In the genomic region with DNA sequence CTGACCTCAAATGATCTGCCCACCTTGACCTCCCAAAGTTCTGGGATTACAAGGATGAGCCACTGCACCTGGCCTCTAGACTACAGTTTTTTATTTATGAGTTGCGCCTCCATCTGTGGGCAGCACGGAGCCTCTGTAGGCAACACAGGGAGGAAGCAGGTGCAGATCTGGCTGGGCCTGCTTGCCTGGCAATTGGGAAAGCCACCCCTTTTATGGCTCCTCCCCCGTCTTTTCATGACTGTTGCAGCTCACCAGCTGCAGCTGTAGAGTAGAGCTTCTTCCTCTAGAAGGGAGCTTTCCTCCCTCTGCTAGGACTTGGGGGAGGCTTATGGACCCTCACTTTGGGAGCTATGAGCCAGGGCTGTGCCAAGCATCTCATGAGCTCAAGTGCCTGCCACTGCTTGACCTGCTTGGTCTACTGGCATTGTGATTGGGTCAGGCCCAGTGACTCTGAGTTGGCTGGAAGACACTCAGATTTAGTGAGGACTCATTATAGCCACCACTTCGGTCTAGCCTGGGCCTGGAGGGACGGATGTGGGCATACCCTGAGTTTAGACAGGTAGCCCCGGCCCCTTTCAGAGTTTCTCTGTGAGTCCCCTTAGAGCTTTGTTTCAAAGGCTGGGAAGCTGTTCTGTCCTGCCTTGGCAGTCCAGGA, we compare ENCODE assay signal across 8 cellular contexts. TPM values are rescaled to one million over a fixed set of nuclear protein-coding genes. Genes with fewer than 3 reads are reported as not detected.
DNase-seq lines count a peak whose midpoint lies in the region; ATAC-seq, FAIRE-seq and TF ChIP-seq lines count a peak whose summit lies in the region.

No MANE protein-coding gene starts in this region.

- H3K79me2 ChIP-seq in GM12878 (ENCODE audit: control insufficient read depth, insufficient read depth, low read length) = no peaks in the 10 kb centered on the region

- no peak for TF ChIP-seq CTCF in GM12878 (IDR thresholded peaks at IDR 0.05 in 2 of 3, conservative IDR thresholded peaks at IDR 0.05 in 1 of 3; ENCODE audit: control insufficient read depth in 2 of 3, extremely low read depth in 1 of 3, insufficient read depth in 1 of 3, low read depth in 3 of 3, low read length in 3 of 3)

- CTCF ChIA-PET in GM12878 (lab: Yijun Ruan, JAX) = interaction anchor here (0.7 to 9.0 kb wide), 13 partner anchors 14 to 272 kb away, joined by 3 to 747 read pairs (median 3); a partner anchor contains a TSS

- DNase-seq in ACHN (peak; percentile 75), GM12878 (ENCODE audit: low read depth, low spot score) (no peak), sciatic nerve (ENCODE audit: low spot score) (no peak), NCI-H1048 (lab: John Stamatoyannopoulos, UW) (no peak)

- H3K4me2 ChIP-seq in GM12878 (ENCODE audit: control insufficient read depth, insufficient read depth) = peak overlapping the region; percentile 18

- BruUV-seq in GM12878 (replicated peaks; lab: Mats Ljungman, UMichigan) = no TSS peak

- ATAC-seq in GM18868 (IDR thresholded peaks at IDR 0.05; ENCODE audit: unreplicated experiment) = peak; percentile 60
- peak; percentile 68 for ATAC-seq in GM12878
- ATAC-seq in sciatic nerve = peak; percentile 20
- no peak for ATAC-seq in GM18519 (IDR thresholded peaks at IDR 0.05; ENCODE audit: low FRiP score, unreplicated experiment)
- no peak for ATAC-seq in HG02588 (IDR thresholded peaks at IDR 0.05; ENCODE audit: unreplicated experiment)

- H2AFZ ChIP-seq in GM12878 (ENCODE audit: control insufficient read depth, low read depth, low read length) = peak overlapping the region; percentile 29

- H3K27ac ChIP-seq in KOPT-K1 (ENCODE audit: low read depth, low read length, poor library complexity, severe bottlenecking) (peak overlapping the region; percentile 65), GM12878 (ENCODE audit: control insufficient read depth, insufficient read depth) (peak overlapping the region; percentile 35)

- TF ChIP-seq RAD21 in GM12878 (IDR thresholded peaks at IDR 0.05; ENCODE audit: insufficient read depth, low read depth, low read length) = no peak

- no peak overlapping the region for H3K4me3 ChIP-seq in GM12878

- intact Hi-C loops in GM12878 (cut with micrococcal nuclease; ENCODE audit: unreplicated experiment) = no loop called here
- intact Hi-C loops in sciatic nerve (cut with DNase I) = no loop called here

- TF ChIP-seq EP300 in GM12878 (IDR thresholded peaks at IDR 0.05; ENCODE audit: borderline replicate concordance in 1 of 2, control insufficient read depth in 1 of 2, low read depth in 2 of 2, low read length in 2 of 2) = no peak

- RAD21 ChIA-PET in GM12878 (lab: Charles Lee; ENCODE audit: unreplicated experiment) = interaction anchor here (0.9 to 10.2 kb wide), 12 partner anchors 8 to 186 kb away, joined by 3 to 399 read pairs (median 4); a partner anchor contains a TSS

- FAIRE-seq in GM12878 (lab: Jason Lieb, UNC) = peak; percentile 75

- no peak; the same call in 1 of the 2 replicates for TF ChIP-seq POLR2A in GM12878 (IDR thresholded peaks at IDR 0.05; ENCODE audit: low read depth, low read length)

- 24% methylated on average over 6 of the region's 6 CpGs for WGBS in GM12878 (ENCODE audit: insufficient coverage, insufficient replicate concordance, low lambda C conversion rate, missing lambda C conversion rate)

- SMC1A ChIA-PET in GM12878 (lab: Charles Lee; ENCODE audit: uncharacterized antibody, unreplicated experiment) = interaction anchor here (0.9 to 2.7 kb wide), 17 partner anchors 9 to 358 kb away, joined by 3 to 32 read pairs (median 4); a partner anchor contains a TSS

- POLR2A ChIA-PET in GM12878 (lab: Charles Lee) = interaction anchor here (0.5 to 1.9 kb wide), 10 partner anchors 9 to 643 kb away, joined by 3 to 17 read pairs (median 4); no protein-coding TSS in a partner anchor

- no peaks in the 10 kb centered on the region for H4K20me1 ChIP-seq in GM12878 (ENCODE audit: control insufficient read depth, insufficient read depth)

- H3K27me3 ChIP-seq in GM12878 (replicated peaks in 1 of 2; ENCODE audit: control insufficient read depth in 2 of 2, insufficient read depth in 2 of 2, low read length in 1 of 2) = no peaks in the 10 kb centered on the region

- in situ Hi-C loops in ACHN (cut with HindIII; ENCODE audit: low pct_ligation_motif_present, low pct_unique_long_range_greater_than_20kb, low sequenced_read_pairs) = no loop called here
- in situ Hi-C loops in GM12878 (cut with MboI) = loop anchor here (5.0 kb wide), 1 partner anchor 70 kb away; no protein-coding TSS in a partner anchor

- peaks cover 21% of the 10 kb centered on the region for H3K36me3 ChIP-seq in KOPT-K1 (ENCODE audit: insufficient read depth, low read length)
- H3K36me3 ChIP-seq in GM12878 (ENCODE audit: control insufficient read depth in 2 of 2, insufficient read depth in 2 of 2, low read length in 1 of 2) = peaks cover 0 to 7% of the 10 kb centered on the region in 2 experiments; a peak in 3 of 4 replicates

- H3K9me3 ChIP-seq in KOPT-K1 (ENCODE audit: insufficient read depth, low read length, poor library complexity, severe bottlenecking) (no peaks in the 10 kb centered on the region), GM12878 (replicated peaks; ENCODE audit: control insufficient read depth, insufficient read depth, low read length) (no peaks in the 10 kb centered on the region)

- H3K9ac ChIP-seq in GM12878 (ENCODE audit: control insufficient read depth, insufficient read depth, low read length) = no peak overlapping the region

- H3K4me1 ChIP-seq in GM12878 (ENCODE audit: control insufficient read depth, insufficient read depth, low read length) = peaks cover 20% of the 10 kb centered on the region

RNA-seq across cellular contexts. Expression of a gene that starts 6.9 kb away (rescaled TPM):
- 208 and 222 TPM in 2 replicates for total RNA-seq in GM12878 (2013; cell fraction: nucleolus; rRNA removed)
- total RNA-seq in GM12878 (2014; rRNA removed) (29.8 and 33.9 TPM in 2 replicates), GM12878 (2014; rRNA removed; fragmentation: Illumina TruSeq; extraction: Trizol) (27.4 and 27.5 TPM in 2 replicates), GM12878 (2021) (51.3 and 60.4 TPM in 2 replicates), sciatic nerve (75.5 TPM)
- polyA plus RNA-seq in GM12878 (2011; ENCODE audit: low read depth) = 28.5 TPM
- polyA plus RNA-seq in GM12878 (2011; rRNA removed) (46.3 and 53.6 TPM in 2 replicates), GM12878 (2014; fragmentation: Illumina TruSeq; extraction: Trizol) (60.1 and 66.5 TPM in 2 replicates), GM12878 (2014; fragmentation: Nextera tagmentation; extraction: Ambion mirVana) (1 to 10 TPM; 8.2 TPM), GM12878 (2014; rRNA removed) (52.7 and 55.0 TPM in 2 replicates), GM12878 (2016; fragmentation: Nextera tagmentation; extraction: Ambion mirVana) (10 to 100 TPM; 26.6 to 27.4 TPM)
- polyA plus RNA-seq in GM12878 (2011; cell fraction: cytosol; rRNA removed) = 49.2 and 50.2 TPM in 2 replicates
- polyA plus RNA-seq in GM12878 (2011; cell fraction: nucleus; rRNA removed) = 208 and 220 TPM in 2 replicates
- polyA plus RNA-seq in GM12878 (2012) = 25.9 and 29.0 TPM in 2 replicates
- polyA minus RNA-seq in GM12878 (2011; rRNA and poly(A)+ RNA removed) = 106 and 130 TPM in 2 replicates
- 28.4 and 29.1 TPM in 2 replicates for polyA minus RNA-seq in GM12878 (2011; cell fraction: cytosol; rRNA and poly(A)+ RNA removed)
- polyA minus RNA-seq in GM12878 (2011; cell fraction: nucleus; rRNA and poly(A)+ RNA removed) = 45.0 and 65.2 TPM in 2 replicates

RNA-seq across cellular contexts. Expression of a gene that starts 12.2 kb away (rescaled TPM):
- total RNA-seq in GM12878 (2013; cell fraction: nucleolus; rRNA removed) = 16.6 and 18.3 TPM in 2 replicates
- total RNA-seq in GM12878 (2014; rRNA removed) (8.2 and 8.4 TPM in 2 replicates), GM12878 (2014; rRNA removed; fragmentation: Illumina TruSeq; extraction: Trizol) (3.4 and 3.8 TPM in 2 replicates), GM12878 (2021) (7.6 and 7.8 TPM in 2 replicates), sciatic nerve (17.4 TPM)
- 3.6 TPM for polyA plus RNA-seq in GM12878 (2011; ENCODE audit: low read depth)
- polyA plus RNA-seq in GM12878 (2011; rRNA removed) (3.1 and 6.3 TPM in 2 replicates), GM12878 (2014; fragmentation: Illumina TruSeq; extraction: Trizol) (1.5 and 3.0 TPM in 2 replicates), GM12878 (2014; fragmentation: Nextera tagmentation; extraction: Ambion mirVana) (1 to 10 TPM in 1 of 2 experiments, under 1 TPM in 1; 0.31 to 1.1 TPM), GM12878 (2014; rRNA removed) (7.8 and 8.5 TPM in 2 replicates), GM12878 (2016; fragmentation: Nextera tagmentation; extraction: Ambion mirVana) (1 to 10 TPM; 7.3 to 9.4 TPM)
- 8.2 and 8.9 TPM in 2 replicates for polyA plus RNA-seq in GM12878 (2011; cell fraction: cytosol; rRNA removed)
- 11.1 and 11.3 TPM in 2 replicates for polyA plus RNA-seq in GM12878 (2011; cell fraction: nucleus; rRNA removed)
- 5.8 and 8.0 TPM in 2 replicates for polyA plus RNA-seq in GM12878 (2012)
- polyA minus RNA-seq in GM12878 (2011; rRNA and poly(A)+ RNA removed) = 8.5 and 8.7 TPM in 2 replicates
- 4.8 and 5.7 TPM in 2 replicates for polyA minus RNA-seq in GM12878 (2011; cell fraction: cytosol; rRNA and poly(A)+ RNA removed)
- polyA minus RNA-seq in GM12878 (2011; cell fraction: nucleus; rRNA and poly(A)+ RNA removed) = 4.1 and 7.2 TPM in 2 replicates

RNA-seq across cellular contexts. Expression of a gene that starts 21.5 kb away (rescaled TPM):
- total RNA-seq in GM12878 (2013; cell fraction: nucleolus; rRNA removed) = not detected in 2 replicates
- total RNA-seq in GM12878 (2014; rRNA removed) (0.11 TPM in 1 of 2 replicates, not detected in the other), GM12878 (2014; rRNA removed; fragmentation: Illumina TruSeq; extraction: Trizol) (0.04 TPM in 1 of 2 replicates, not detected in the other), GM12878 (2021) (0.08 and 0.29 TPM in 2 replicates), sciatic nerve (0.36 TPM)
- not detected for polyA plus RNA-seq in GM12878 (2011; ENCODE audit: low read depth)
- polyA plus RNA-seq in GM12878 (2011; rRNA removed) (not detected in 2 replicates), GM12878 (2014; fragmentation: Illumina TruSeq; extraction: Trizol) (0.06 TPM in 1 of 2 replicates, not detected in the other), GM12878 (2014; fragmentation: Nextera tagmentation; extraction: Ambion mirVana) (under 1 TPM in 1 of 2 experiments, not detected in 1; 0.08 TPM), GM12878 (2014; rRNA removed) (0.13 and 0.23 TPM in 2 replicates), GM12878 (2016; fragmentation: Nextera tagmentation; extraction: Ambion mirVana) (under 1 TPM; 0.12 to 0.64 TPM)
- polyA plus RNA-seq in GM12878 (2011; cell fraction: cytosol; rRNA removed) = not detected in 2 replicates
- polyA plus RNA-seq in GM12878 (2011; cell fraction: nucleus; rRNA removed) = 0.03 and 0.18 TPM in 2 replicates
- polyA plus RNA-seq in GM12878 (2012) = 0.10 and 0.42 TPM in 2 replicates
- 0.10 TPM in 1 of 2 replicates, not detected in the other for polyA minus RNA-seq in GM12878 (2011; rRNA and poly(A)+ RNA removed)
- 1.0 TPM in 1 of 2 replicates, not detected in the other for polyA minus RNA-seq in GM12878 (2011; cell fraction: cytosol; rRNA and poly(A)+ RNA removed)
- polyA minus RNA-seq in GM12878 (2011; cell fraction: nucleus; rRNA and poly(A)+ RNA removed) = 0.36 and 0.38 TPM in 2 replicates

RNA-seq across cellular contexts. Expression of a gene that starts 53.4 kb away (rescaled TPM):
- 46.8 and 51.0 TPM in 2 replicates for total RNA-seq in GM12878 (2013; cell fraction: nucleolus; rRNA removed)
- total RNA-seq in GM12878 (2014; rRNA removed) (16.0 and 17.7 TPM in 2 replicates), GM12878 (2014; rRNA removed; fragmentation: Illumina TruSeq; extraction: Trizol) (17.7 and 18.1 TPM in 2 replicates), GM12878 (2021) (17.7 and 22.0 TPM in 2 replicates), sciatic nerve (22.9 TPM)
- 11.8 TPM for polyA plus RNA-seq in GM12878 (2011; ENCODE audit: low read depth)
- polyA plus RNA-seq in GM12878 (2011; rRNA removed) (17.8 and 19.6 TPM in 2 replicates), GM12878 (2014; fragmentation: Illumina TruSeq; extraction: Trizol) (16.0 and 16.8 TPM in 2 replicates), GM12878 (2014; fragmentation: Nextera tagmentation; extraction: Ambion mirVana) (1 to 10 TPM; 2.9 to 6.4 TPM), GM12878 (2014; rRNA removed) (13.9 and 16.0 TPM in 2 replicates), GM12878 (2016; fragmentation: Nextera tagmentation; extraction: Ambion mirVana) (10 to 100 TPM; 23.8 to 27.4 TPM)
- 8.7 and 9.2 TPM in 2 replicates for polyA plus RNA-seq in GM12878 (2011; cell fraction: cytosol; rRNA removed)
- polyA plus RNA-seq in GM12878 (2011; cell fraction: nucleus; rRNA removed) = 28.2 and 29.3 TPM in 2 replicates
- 14.3 and 16.2 TPM in 2 replicates for polyA plus RNA-seq in GM12878 (2012)
- polyA minus RNA-seq in GM12878 (2011; rRNA and poly(A)+ RNA removed) = 11.2 and 13.8 TPM in 2 replicates
- polyA minus RNA-seq in GM12878 (2011; cell fraction: cytosol; rRNA and poly(A)+ RNA removed) = 2.8 and 2.9 TPM in 2 replicates
- 10.0 and 16.6 TPM in 2 replicates for polyA minus RNA-seq in GM12878 (2011; cell fraction: nucleus; rRNA and poly(A)+ RNA removed)

RNA-seq across cellular contexts. Expression of a gene that starts 53.4 kb away (rescaled TPM):
- total RNA-seq in GM12878 (2013; cell fraction: nucleolus; rRNA removed) = 287 and 321 TPM in 2 replicates
- total RNA-seq in GM12878 (2014; rRNA removed) = 45.8 and 48.5 TPM in 2 replicates
- total RNA-seq in GM12878 (2014; rRNA removed; fragmentation: Illumina TruSeq; extraction: Trizol) = 32.6 and 33.4 TPM in 2 replicates
- 45.4 and 47.6 TPM in 2 replicates for total RNA-seq in GM12878 (2021)
- polyA plus RNA-seq in GM12878 (2011; ENCODE audit: low read depth) = 16.4 TPM
- 40.7 and 49.3 TPM in 2 replicates for polyA plus RNA-seq in GM12878 (2011; rRNA removed)
- polyA plus RNA-seq in GM12878 (2011; cell fraction: cytosol; rRNA removed) = 51.4 and 85.8 TPM in 2 replicates
- polyA plus RNA-seq in GM12878 (2011; cell fraction: nucleus; rRNA removed) = 460 and 573 TPM in 2 replicates
- 32.4 and 33.5 TPM in 2 replicates for polyA plus RNA-seq in GM12878 (2012)
- 28.6 and 43.3 TPM in 2 replicates for polyA plus RNA-seq in GM12878 (2014; fragmentation: Illumina TruSeq; extraction: Trizol)
- polyA plus RNA-seq in GM12878 (2014; fragmentation: Nextera tagmentation; extraction: Ambion mirVana) = 1 to 10 TPM; 5.1 to 5.6 TPM
- polyA plus RNA-seq in GM12878 (2014; rRNA removed) = 52.4 and 56.1 TPM in 2 replicates
- 10 to 100 TPM; 36.9 to 40.7 TPM for polyA plus RNA-seq in GM12878 (2016; fragmentation: Nextera tagmentation; extraction: Ambion mirVana)
- 54.9 and 77.8 TPM in 2 replicates for polyA minus RNA-seq in GM12878 (2011; rRNA and poly(A)+ RNA removed)
- polyA minus RNA-seq in GM12878 (2011; cell fraction: cytosol; rRNA and poly(A)+ RNA removed) = 20.1 and 21.9 TPM in 2 replicates
- 77.7 and 124 TPM in 2 replicates for polyA minus RNA-seq in GM12878 (2011; cell fraction: nucleus; rRNA and poly(A)+ RNA removed)
- 58.9 TPM for total RNA-seq in sciatic nerve

Comparison
In these comparisons a context has a peak if more than half of its experiments do, and no peak if none do; other contexts are left out.
1. ATAC-seq: peak in GM18868 (single experiment), GM12878 (single experiment) and sciatic nerve (single experiment); none in GM18519 (single experiment) and HG02588 (single experiment).